In the genomic region with DNA sequence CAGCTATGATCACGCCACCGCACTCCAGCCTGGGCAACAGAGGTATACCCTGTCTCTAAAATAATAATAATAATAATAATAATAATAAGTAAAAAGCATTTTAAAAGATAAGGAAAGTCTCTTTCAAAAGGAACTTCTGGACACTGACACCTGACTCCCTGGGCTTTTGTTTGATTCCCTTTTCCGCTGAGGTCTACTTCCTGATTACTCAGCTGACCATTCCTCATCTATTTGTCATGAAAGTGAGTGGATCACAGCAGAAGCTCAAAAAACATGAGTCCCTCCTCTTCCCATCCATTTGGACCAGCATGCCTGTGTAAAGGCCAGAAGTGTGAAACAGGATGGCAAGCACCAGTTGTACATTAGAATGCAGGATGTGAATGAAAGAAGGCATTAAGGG, we compare ENCODE assay signal across 16 cellular contexts.
DNase-seq lines count a peak whose midpoint lies in the region; ATAC-seq and TF ChIP-seq lines count a peak whose summit lies in the region.
"Had no signal": no experiment of that assay in that cellular context is flagged by ENCODE, and none has a peak within 500 bp of the region (broad histone marks: within the 10 kb centered on the region; RNA-seq: fewer than 3 reads in every experiment).

No MANE protein-coding gene starts in this region.

- H3K27ac ChIP-seq in brain microvascular endothelial cell = peak overlapping the region; percentile 50
- H3K27ac ChIP-seq: hepatocyte, right atrium auricular region had no signal

- H3K27me3 ChIP-seq in brain microvascular endothelial cell (replicated peaks) = no peaks in the 10 kb centered on the region
- 0 out of 2 replicates have a peak, but pooled peaks cover 4% of the 10 kb centered on the region for H3K27me3 ChIP-seq in BE2C
- H3K27me3 ChIP-seq: hepatocyte, right atrium auricular region had no signal

- peaks cover 50% of the 10 kb centered on the region for H3K4me1 Mint-ChIP-seq in Calu3 (ENCODE audit: low read depth, unreplicated experiment)
- H3K4me1 Mint-ChIP-seq: stimulated activated memory B cell treated with anti-CD40 and anti-IgM and Interleukin-4, amounts not matched to agents 10 μg/mL and 1 μg/mL and 100 μg/mL, for 72 hours had no signal

- BruUV-seq in Calu3 (replicated peaks; lab: Mats Ljungman, UMichigan) = no TSS peak

- CTCF ChIA-PET in Calu3 (lab: Charles Lee) = interaction anchor here (0.9 to 1.2 kb wide), 4 partner anchors 11 to 54 kb away, joined by 3 to 6 read pairs (median 3); no protein-coding TSS in a partner anchor

- TF ChIP-seq CTCF in Calu3 (IDR thresholded peaks at IDR 0.05; ENCODE audit: unreplicated experiment) (no peak), brain microvascular endothelial cell (IDR thresholded peaks at IDR 0.05; ENCODE audit: low read depth, low read length, missing control alignments) (no peak), BE2C (IDR thresholded peaks at IDR 0.05; ENCODE audit: low read depth, low read length) (no peak)

- intact Hi-C loops in Calu3 (cut with micrococcal nuclease; ENCODE audit: unreplicated experiment) = no loop called here

- H3K4me1 ChIP-seq in BE2C = no peaks in the 10 kb centered on the region
- H3K4me1 ChIP-seq: right atrium auricular region had no signal

- H3K4me3 ChIP-seq in brain microvascular endothelial cell (ENCODE audit: low read depth, low read length) = no peak overlapping the region
- H3K4me3 ChIP-seq in BE2C (ENCODE audit: low read depth, low read length) = no peak overlapping the region
- H3K4me3 ChIP-seq: hepatocyte, right atrium auricular region had no signal

- peaks cover 6% of the 10 kb centered on the region for H3K36me3 Mint-ChIP-seq in Calu3 (ENCODE audit: insufficient read depth, unreplicated experiment)
- H3K36me3 Mint-ChIP-seq: CD14-positive monocyte; naive thymus-derived CD8-positive, alpha-beta T cell had no signal

- H3K9me3 Mint-ChIP-seq in Calu3 (ENCODE audit: low read depth, unreplicated experiment) = peaks cover 3% of the 10 kb centered on the region
- H3K9me3 Mint-ChIP-seq: naive thymus-derived CD8-positive, alpha-beta T cell had no signal

- peak overlapping the region; percentile 24 for H3K4me3 Mint-ChIP-seq in Calu3 (ENCODE audit: low read depth, unreplicated experiment)
- H3K4me3 Mint-ChIP-seq: CD14-positive monocyte; naive thymus-derived CD8-positive, alpha-beta T cell; stimulated activated memory B cell treated with anti-CD40 and anti-IgM and Interleukin-4, amounts not matched to agents 10 μg/mL and 1 μg/mL and 100 μg/mL, for 72 hours had no signal

- no peaks in the 10 kb centered on the region for H3K27me3 Mint-ChIP-seq in Calu3 (ENCODE audit: unreplicated experiment)
- H3K27me3 Mint-ChIP-seq: stimulated activated memory B cell treated with anti-CD40 and anti-IgM and Interleukin-4, amounts not matched to agents 10 μg/mL and 1 μg/mL and 100 μg/mL, for 72 hours had no signal

- ATAC-seq in HG02623 (IDR thresholded peaks at IDR 0.05; ENCODE audit: unreplicated experiment) (no peak), GM21717 (IDR thresholded peaks at IDR 0.05; ENCODE audit: unreplicated experiment) (no peak)
- ATAC-seq: left lobe of liver; naive thymus-derived CD8-positive, alpha-beta T cell; stimulated activated memory B cell treated with anti-CD40 and anti-IgM and Interleukin-4, amounts not matched to agents 10 μg/mL and 1 μg/mL and 100 μg/mL, for 72 hours had no signal

- no peaks in the 10 kb centered on the region for H3K9me3 ChIP-seq in BE2C
- H3K9me3 ChIP-seq: right atrium auricular region had no signal

- H3K36me3 ChIP-seq in brain microvascular endothelial cell (replicated peaks) (no peaks in the 10 kb centered on the region), BE2C (no peaks in the 10 kb centered on the region)
- H3K36me3 ChIP-seq: right atrium auricular region had no signal

- in situ Hi-C loops in brain microvascular endothelial cell (cut with HindIII; ENCODE audit: low pct_ligation_motif_present, low sequenced_read_pairs) = no loop called here

- DNase-seq in Calu3 = no peak
- peak; percentile 33 for DNase-seq in NCI-H146 (lab: John Stamatoyannopoulos, UW)
- peak; percentile 58 for DNase-seq in brain microvascular endothelial cell
- peak; percentile 81 for DNase-seq in iris pigment epithelial cell (ENCODE audit: low read depth)
- DNase-seq in BE2C = no peak
- no peak for DNase-seq in DMS79 treated with DMSO at 0.1 percent for 48 hours (lab: John Stamatoyannopoulos, UW)
- DNase-seq: naive thymus-derived CD8-positive, alpha-beta T cell; NCI-H1436 treated with DMSO at 0.1 percent for 48 hours; SHP77 treated with DMSO at 0.1 percent for 48 hours had no signal

- peak overlapping the region; percentile 91 for H3K27ac Mint-ChIP-seq in Calu3 (ENCODE audit: unreplicated experiment)
- H3K27ac Mint-ChIP-seq: CD14-positive monocyte; stimulated activated memory B cell treated with anti-CD40 and anti-IgM and Interleukin-4, amounts not matched to agents 10 μg/mL and 1 μg/mL and 100 μg/mL, for 72 hours had no signal

Comparison
In these comparisons a context has a peak if more than half of its experiments do, and no peak if none do; other contexts are left out.
1. DNase-seq: peak in NCI-H146 (single experiment), brain microvascular endothelial cell (single experiment) and iris pigment epithelial cell (single experiment); none in Calu3 (single experiment), BE2C (single experiment) and DMS79 treated with DMSO at 0.1 percent for 48 hours (single experiment).